20 cellular contexts compared by ENCODE assay signal in genomic region chrX:1551959-1552546, GRCh38. TPM values are rescaled to one million over a fixed set of nuclear protein-coding genes. Genes with fewer than 3 reads are reported as not detected.
A peak's percentile ranks its signal among the peaks of the same experiment; 100 is the strongest.
DNase-seq lines count a peak whose midpoint lies in the region; ATAC-seq and TF ChIP-seq lines count a peak whose summit lies in the region.
"Had no signal": no experiment of that assay in that cellular context is flagged by ENCODE, and none has a peak within 500 bp of the region (broad histone marks: within the 10 kb centered on the region; RNA-seq: fewer than 3 reads in every experiment).

No MANE protein-coding gene starts in this region.

- H3K27me3 ChIP-seq in CD8-positive, alpha-beta memory T cell (ENCODE audit: insufficient read depth, low read length, poor library complexity, severe bottlenecking), result no peaks in the 10 kb centered on the region
- H3K27me3 ChIP-seq in prostate gland (replicated peaks; ENCODE audit: insufficient read depth) (no peaks in the 10 kb centered on the region), esophagus muscularis mucosa (no peaks in the 10 kb centered on the region)
- H3K27me3 ChIP-seq: ascending aorta had no signal

- peaks cover 11% of the 10 kb centered on the region for H3K9me3 ChIP-seq in CD8-positive, alpha-beta memory T cell (ENCODE audit: low read length)
- H3K9me3 ChIP-seq in prostate gland, result no peaks in the 10 kb centered on the region
- peaks cover 0 to 9% (median 6%) of the 10 kb centered on the region in 4 donors for H3K9me3 ChIP-seq in esophagus muscularis mucosa
- H3K9me3 ChIP-seq: ascending aorta had no signal

- peaks cover 57% of the 10 kb centered on the region for H3K4me1 ChIP-seq in CD8-positive, alpha-beta memory T cell (ENCODE audit: insufficient read depth, low read length)
- H3K4me1 ChIP-seq in prostate gland (replicated peaks) (no peaks in the 10 kb centered on the region), esophagus muscularis mucosa (peaks cover 0 to 4% (median 0%) of the 10 kb centered on the region in 4 donors)
- H3K4me1 ChIP-seq: A549, ascending aorta, psoas muscle had no signal

- no peaks in the 10 kb centered on the region for H3K36me3 ChIP-seq in CD8-positive, alpha-beta memory T cell (ENCODE audit: insufficient read depth, low read length)
- no peaks in the 10 kb centered on the region for H3K36me3 ChIP-seq in prostate gland
- no peaks in the 10 kb centered on the region for H3K36me3 ChIP-seq in esophagus muscularis mucosa
- H3K36me3 ChIP-seq: ascending aorta had no signal

- H3K4me3 ChIP-seq in CD8-positive, alpha-beta memory T cell (ENCODE audit: low read length), result no peak overlapping the region
- H3K4me3 ChIP-seq in prostate gland (no peak overlapping the region), esophagus muscularis mucosa (no peak overlapping the region)
- H3K4me3 ChIP-seq: A549, ascending aorta, psoas muscle had no signal

- peaks cover 37% of the 10 kb centered on the region for H3K36me3 Mint-ChIP-seq in activated CD4-positive, alpha-beta T cell treated with anti-CD3 and anti-CD28 coated beads, Interleukin-2, amount 10 ng/mL, durations not matched to agents 7 days and 5 days (ENCODE audit: low read depth)
- peaks cover 1 to 12% (median 6%) of the 10 kb centered on the region in 3 donors for H3K36me3 Mint-ChIP-seq in CD8-positive, alpha-beta memory T cell
- H3K36me3 Mint-ChIP-seq in activated naive CD8-positive, alpha-beta T cell, result peaks cover 12% of the 10 kb centered on the region
- no peaks in the 10 kb centered on the region for H3K36me3 Mint-ChIP-seq in natural killer cell treated with Interleukin-12 subunit alpha and Interleukin-12 subunit beta and Interleukin-15 and Interleukin-18, amount 100 ng/mL, for 72 hours
- H3K36me3 Mint-ChIP-seq: type B pancreatic cell had no signal

- ATAC-seq in natural killer cell treated with Interleukin-12 subunit alpha and Interleukin-12 subunit beta and Interleukin-15 and Interleukin-18, amount 100 ng/mL, for 72 hours, result no peak
- ATAC-seq: A549, psoas muscle had no signal

- H3K27ac Mint-ChIP-seq in activated CD4-positive, alpha-beta T cell treated with anti-CD3 and anti-CD28 coated beads, Interleukin-2, amount 10 ng/mL, durations not matched to agents 7 days and 5 days, result peak overlapping the region; percentile 78
- peak overlapping the region; percentile 77 to 99 (median 92) for H3K27ac Mint-ChIP-seq in CD8-positive, alpha-beta memory T cell
- H3K27ac Mint-ChIP-seq in activated naive CD8-positive, alpha-beta T cell, result peak overlapping the region; percentile 83
- peak overlapping the region; percentile 60 to 63 for H3K27ac Mint-ChIP-seq in natural killer cell treated with Interleukin-12 subunit alpha and Interleukin-12 subunit beta and Interleukin-15 and Interleukin-18, amount 100 ng/mL, for 72 hours
- H3K27ac Mint-ChIP-seq: H9, type B pancreatic cell had no signal

- no peak for TF ChIP-seq POLR2A in prostate gland (IDR thresholded peaks at IDR 0.05)
- TF ChIP-seq POLR2A in esophagus muscularis mucosa (IDR thresholded peaks at IDR 0.05; ENCODE audit: low read depth), result no peak

- H3K4me1 Mint-ChIP-seq in activated CD4-positive, alpha-beta T cell treated with anti-CD3 and anti-CD28 coated beads, Interleukin-2, amount 10 ng/mL, durations not matched to agents 7 days and 5 days, result peaks cover 52% of the 10 kb centered on the region
- H3K4me1 Mint-ChIP-seq in CD8-positive, alpha-beta memory T cell, result peaks cover 47 to 57% (median 56%) of the 10 kb centered on the region in 3 donors
- peaks cover 54% of the 10 kb centered on the region for H3K4me1 Mint-ChIP-seq in activated naive CD8-positive, alpha-beta T cell (ENCODE audit: low read depth)
- H3K4me1 Mint-ChIP-seq in natural killer cell treated with Interleukin-12 subunit alpha and Interleukin-12 subunit beta and Interleukin-15 and Interleukin-18, amount 100 ng/mL, for 72 hours (ENCODE audit: low read depth in 2 of 2), result peaks cover 26 to 27% of the 10 kb centered on the region in 2 donors
- H3K4me1 Mint-ChIP-seq: H9 had no signal

- H3K27ac ChIP-seq in CD8-positive, alpha-beta memory T cell (ENCODE audit: low read depth, low read length), result no peak overlapping the region
- H3K27ac ChIP-seq in prostate gland (no peak overlapping the region), esophagus muscularis mucosa (replicated peaks in 1 of 4) (no peak overlapping the region)
- H3K27ac ChIP-seq: A549, ascending aorta, KMS-11, psoas muscle had no signal

- peaks cover 21% of the 10 kb centered on the region for H3K9me3 Mint-ChIP-seq in activated CD4-positive, alpha-beta T cell treated with anti-CD3 and anti-CD28 coated beads, Interleukin-2, amount 10 ng/mL, durations not matched to agents 7 days and 5 days
- H3K9me3 Mint-ChIP-seq in CD8-positive, alpha-beta memory T cell, result peaks cover 4 to 11% (median 7%) of the 10 kb centered on the region in 5 donors
- peaks cover 6% of the 10 kb centered on the region for H3K9me3 Mint-ChIP-seq in activated naive CD8-positive, alpha-beta T cell (ENCODE audit: low read depth)
- H3K9me3 Mint-ChIP-seq in natural killer cell treated with Interleukin-12 subunit alpha and Interleukin-12 subunit beta and Interleukin-15 and Interleukin-18, amount 100 ng/mL, for 72 hours, result no peaks in the 10 kb centered on the region

- intact Hi-C loops in prostate gland (cut with DNase I) (no loop called here), esophagus muscularis mucosa (cut with DNase I) (no loop called here)

- POLR2A ChIA-PET in activated CD4-positive, alpha-beta T cell treated with anti-CD3 and anti-CD28 coated beads, Interleukin-2, amount 10 ng/mL, durations not matched to agents 7 days and 5 days (lab: Charles Lee), result no interaction called here
- POLR2A ChIA-PET in CD8-positive, alpha-beta memory T cell (lab: Charles Lee), result no interaction called here

- H3K27me3 Mint-ChIP-seq in activated CD4-positive, alpha-beta T cell treated with anti-CD3 and anti-CD28 coated beads, Interleukin-2, amount 10 ng/mL, durations not matched to agents 7 days and 5 days, result peaks cover 4% of the 10 kb centered on the region
- no peaks in the 10 kb centered on the region for H3K27me3 Mint-ChIP-seq in CD8-positive, alpha-beta memory T cell
- H3K27me3 Mint-ChIP-seq in activated naive CD8-positive, alpha-beta T cell, result no peaks in the 10 kb centered on the region
- no peaks in the 10 kb centered on the region for H3K27me3 Mint-ChIP-seq in natural killer cell treated with Interleukin-12 subunit alpha and Interleukin-12 subunit beta and Interleukin-15 and Interleukin-18, amount 100 ng/mL, for 72 hours

- 84% methylated on average over 3 of the region's 3 CpGs for WGBS in prostate gland
- WGBS in esophagus muscularis mucosa, result 81% methylated on average over 3 of the region's 3 CpGs

- no peak overlapping the region for H3K4me3 Mint-ChIP-seq in activated CD4-positive, alpha-beta T cell treated with anti-CD3 and anti-CD28 coated beads, Interleukin-2, amount 10 ng/mL, durations not matched to agents 7 days and 5 days
- peak overlapping the region in 5 of 7 donors; percentile 23 to 77 (median 58) for H3K4me3 Mint-ChIP-seq in CD8-positive, alpha-beta memory T cell
- peak overlapping the region; percentile 20 for H3K4me3 Mint-ChIP-seq in activated naive CD8-positive, alpha-beta T cell
- peak overlapping the region; percentile 3 for H3K4me3 Mint-ChIP-seq in natural killer cell treated with Interleukin-12 subunit alpha and Interleukin-12 subunit beta and Interleukin-15 and Interleukin-18, amount 100 ng/mL, for 72 hours
- H3K4me3 Mint-ChIP-seq: H9, type B pancreatic cell had no signal

- DNase-seq in activated CD4-positive, alpha-beta T cell treated with anti-CD3 and anti-CD28 coated beads, Interleukin-2, amount 10 ng/mL, durations not matched to agents 7 days and 5 days, result no peak
- DNase-seq in activated CD4-positive, alpha-beta T cell treated with anti-CD3 and anti-CD28 coated beads for 1 hour, result no peak
- DNase-seq in CD8-positive, alpha-beta memory T cell, result no peak
- no peak for DNase-seq in natural killer cell treated with Interleukin-12 subunit alpha and Interleukin-12 subunit beta and Interleukin-15 and Interleukin-18, amount 100 ng/mL, for 72 hours (ENCODE audit: low spot score)
- DNase-seq in prostate gland (ENCODE audit: low spot score) (no peak), esophagus muscularis mucosa (ENCODE audit: extremely low spot score) (no peak)
- no peak for DNase-seq in effector CD4-positive, alpha-beta T cell
- DNase-seq: H9; NCI-H1436; NCI-H2171; NCI-H524; psoas muscle; SHP77; stimulated activated CD4-positive, alpha-beta T cell treated with anti-CD3 and anti-CD28 coated beads, Interleukin-15, amount 100 ng/mL, for 24 hours had no signal

- TF ChIP-seq CTCF in prostate gland (IDR thresholded peaks at IDR 0.05) (no peak), esophagus muscularis mucosa (IDR thresholded peaks at IDR 0.05) (no peak)

- CTCF ChIA-PET in activated CD4-positive, alpha-beta T cell treated with anti-CD3 and anti-CD28 coated beads, Interleukin-2, amount 10 ng/mL, durations not matched to agents 7 days and 5 days (lab: Charles Lee), result no interaction called here
- CTCF ChIA-PET in CD8-positive, alpha-beta memory T cell (lab: Charles Lee), result no interaction called here

- no peak for TF ChIP-seq EP300 in esophagus muscularis mucosa (IDR thresholded peaks at IDR 0.05)

RNA-seq across cellular contexts. Expression of gene P2RY8, which starts 15.1 kb away (rescaled TPM):
- 100 to 1,000 TPM in 1 of 2 experiments, 10 to 100 TPM in 1; 99.1 to 107 TPM for total RNA-seq in activated CD4-positive, alpha-beta T cell treated with anti-CD3 and anti-CD28 coated beads, Interleukin-2, amount 10 ng/mL, durations not matched to agents 7 days and 5 days
- 10 to 100 TPM; 47.1 to 50.1 TPM for total RNA-seq in CD8-positive, alpha-beta memory T cell
- polyA plus RNA-seq in CD8-positive, alpha-beta memory T cell, result 302 TPM
- total RNA-seq in natural killer cell treated with Interleukin-12 subunit alpha and Interleukin-12 subunit beta and Interleukin-15 and Interleukin-18, amount 100 ng/mL, for 72 hours, result 10 to 100 TPM; 19.5 to 59.1 TPM
- 1 to 10 TPM in 1 of 2 donors, under 1 TPM in 1; 0.59 to 1.8 TPM for total RNA-seq in prostate gland
- 1 to 10 TPM in 3 of 4 donors, under 1 TPM in 1; 0.63 to 3.1 (median 1.9) TPM for total RNA-seq in esophagus muscularis mucosa
- total RNA-seq: H9 had no signal
- polyA plus RNA-seq: A549, keratinocyte had no signal

RNA-seq across cellular contexts. Expression of gene AKAP17A, which starts 39.4 kb away (rescaled TPM):
- total RNA-seq in activated CD4-positive, alpha-beta T cell treated with anti-CD3 and anti-CD28 coated beads, Interleukin-2, amount 10 ng/mL, durations not matched to agents 7 days and 5 days, result 10 to 100 TPM; 61.6 to 66.5 TPM
- 10 to 100 TPM; 73.0 to 74.5 TPM for total RNA-seq in CD8-positive, alpha-beta memory T cell
- 52.1 TPM for polyA plus RNA-seq in CD8-positive, alpha-beta memory T cell
- total RNA-seq in natural killer cell treated with Interleukin-12 subunit alpha and Interleukin-12 subunit beta and Interleukin-15 and Interleukin-18, amount 100 ng/mL, for 72 hours, result 10 to 100 TPM; 74.3 to 98.4 TPM
- total RNA-seq in prostate gland (10 to 100 TPM; 45.5 to 97.7 TPM), esophagus muscularis mucosa (10 to 100 TPM; 23.4 to 36.8 (median 31.0) TPM)

Comparison
In these comparisons a context has a peak if more than half of its experiments do, and no peak if none do; other contexts are left out.
1. RNA of gene P2RY8, which starts 15.1 kb away (total RNA-seq): 99.1 to 107 TPM in activated CD4-positive, alpha-beta T cell treated with anti-CD3 and anti-CD28 coated beads, Interleukin-2, amount 10 ng/mL, durations not matched to agents 7 days and 5 days, 19.5 to 59.1 TPM in natural killer cell treated with Interleukin-12 subunit alpha and Interleukin-12 subunit beta and Interleukin-15 and Interleukin-18, amount 100 ng/mL, for 72 hours and 47.1 to 50.1 TPM in CD8-positive, alpha-beta memory T cell; 0.63 to 3.1 TPM in esophagus muscularis mucosa and 0.59 to 1.8 TPM in prostate gland; every median in the first group is over 4 times any median in the second.
2. Peak in every context shown above with its lines, with median percentiles within 50 percentile points of each other: H3K27ac Mint-ChIP-seq.